Comparison of ENCODE assay signal across 1 cellular context in genomic region chr5:62560786-62561185, GRCh38.
TF ChIP-seq lines count a peak whose summit lies in the region.

No MANE protein-coding gene starts in this region.

TF ChIP-seq in SK-N-SH treated with all-trans-retinoic acid at 6 μM for 48 hours, 23 proteins besides CTCF, POLR2A, EP300 and RAD21 (continued from another document):
- TF ChIP-seq, protein P1, sequence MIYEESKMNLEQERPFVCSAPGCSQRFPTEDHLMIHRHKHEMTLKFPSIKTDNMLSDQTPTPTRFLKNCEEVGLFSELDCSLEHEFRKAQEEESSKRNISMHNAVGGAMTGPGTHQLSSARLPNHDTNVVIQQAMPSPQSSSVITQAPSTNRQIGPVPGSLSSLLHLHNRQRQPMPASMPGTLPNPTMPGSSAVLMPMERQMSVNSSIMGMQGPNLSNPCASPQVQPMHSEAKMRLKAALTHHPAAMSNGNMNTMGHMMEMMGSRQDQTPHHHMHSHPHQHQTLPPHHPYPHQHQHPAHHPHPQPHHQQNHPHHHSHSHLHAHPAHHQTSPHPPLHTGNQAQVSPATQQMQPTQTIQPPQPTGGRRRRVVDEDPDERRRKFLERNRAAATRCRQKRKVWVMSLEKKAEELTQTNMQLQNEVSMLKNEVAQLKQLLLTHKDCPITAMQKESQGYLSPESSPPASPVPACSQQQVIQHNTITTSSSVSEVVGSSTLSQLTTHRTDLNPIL (CRISPR knock-in tag; IDR thresholded peaks at IDR 0.05; ENCODE audit: low read depth): peak; percentile 83
- no peak for TF ChIP-seq ZNF70 (CRISPR knock-in tag; IDR thresholded peaks at IDR 0.05)
